In the genomic region with DNA sequence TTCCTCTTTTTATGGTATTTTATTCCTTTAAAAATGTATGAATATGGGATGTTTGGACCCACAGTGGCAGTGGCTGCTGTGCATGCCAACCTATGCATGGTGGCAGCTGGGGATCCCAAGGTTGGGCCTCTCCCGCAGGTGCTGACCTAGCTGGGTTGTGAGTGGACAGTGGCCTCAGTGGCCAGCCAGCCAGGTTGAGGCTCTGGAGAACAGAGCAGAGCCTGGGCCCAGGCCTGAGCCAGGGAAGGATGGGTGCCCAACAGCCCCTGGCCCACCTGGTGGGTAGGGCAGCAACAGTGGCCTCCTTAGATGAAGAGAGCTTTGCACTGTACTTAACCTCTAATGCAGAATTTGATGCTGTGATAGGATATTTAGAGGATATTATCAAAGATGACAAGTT, we compare ENCODE assay signal across 18 cellular contexts.
DNase-seq lines count a peak whose midpoint lies in the region; ATAC-seq, FAIRE-seq and TF ChIP-seq lines count a peak whose summit lies in the region.
"Had no signal": no experiment of that assay in that cellular context is flagged by ENCODE, and none has a peak within 500 bp of the region (broad histone marks: within the 10 kb centered on the region; RNA-seq: fewer than 3 reads in every experiment).

No MANE protein-coding gene starts in this region.

- H3K27ac ChIP-seq in A549 (peak overlapping the region; percentile 53 to 75; a peak in 4 of 6 replicates), mammary epithelial cell (ENCODE audit: insufficient read depth, low read depth, low read length) (peak overlapping the region; percentile 100), neuronal stem cell (replicated peaks; ENCODE audit: low read length) (no peak overlapping the region), PC-9 (no peak overlapping the region), Peyer's patch (no peak overlapping the region)
- H3K27ac ChIP-seq: BLaER1 treated with 17β-estradiol and CSF1 and Interleukin-3, amounts not matched to agents 10 nM and 100 nM had no signal

- TF ChIP-seq RAD21 in A549 (conservative IDR thresholded peaks at IDR 0.05 in 1 of 2, IDR thresholded peaks at IDR 0.05 in 1 of 2), result no peak

- H3K9me3 ChIP-seq in A549 (no peaks in the 10 kb centered on the region), mammary epithelial cell (replicated peaks; ENCODE audit: insufficient read depth, low read length) (no peaks in the 10 kb centered on the region), neuronal stem cell (replicated peaks in 1 of 2; ENCODE audit: control insufficient read depth in 2 of 2, insufficient read depth in 1 of 2, low read depth in 1 of 2, low read length in 2 of 2) (no peaks in the 10 kb centered on the region), PC-9 (ENCODE audit: insufficient read depth, low read depth) (no peaks in the 10 kb centered on the region; the same call in 1 of the 2 replicates), Peyer's patch (no peaks in the 10 kb centered on the region)
- H3K9me3 ChIP-seq: BLaER1 treated with 17β-estradiol and CSF1 and Interleukin-3, amounts not matched to agents 10 nM and 100 nM had no signal

- in situ Hi-C loops in mammary epithelial cell (cut with MboI; ENCODE audit: low sequenced_read_pairs in 2 of 2), result no loop called here

- no peak overlapping the region for H2BK5ac ChIP-seq in neuronal stem cell (ENCODE audit: low read length)

- no peaks in the 10 kb centered on the region for H3K79me1 ChIP-seq in neuronal stem cell (ENCODE audit: low read depth, low read length)

- intact Hi-C loops in mammary epithelial cell (cut with micrococcal nuclease), result loop anchor here (5.0 kb wide), 1 partner anchor 123 kb away; no protein-coding TSS in a partner anchor
- intact Hi-C loops in PC-9 (cut with micrococcal nuclease; ENCODE audit: unreplicated experiment), result no loop called here

- H3K79me2 ChIP-seq in mammary epithelial cell (ENCODE audit: insufficient read depth, low read length), result no peaks in the 10 kb centered on the region
- no peaks in the 10 kb centered on the region for H3K79me2 ChIP-seq in PC-9 (ENCODE audit: low read depth)

- POLR2A ChIA-PET in A549 (lab: Yijun Ruan, JAX), result no interaction called here
- POLR2A ChIA-PET in PC-9 (lab: Charles Lee; ENCODE audit: unreplicated experiment), result interaction anchor here (0.7 kb wide), 1 partner anchor 213 kb away, joined by 10 read pairs; no protein-coding TSS in a partner anchor

- no peak for TF ChIP-seq EP300 in A549 (IDR thresholded peaks at IDR 0.05)

- no peaks in the 10 kb centered on the region for H3K9me2 ChIP-seq in PC-9 (ENCODE audit: insufficient read depth)

- H3K4me1 Mint-ChIP-seq in stimulated activated effector memory CD8-positive, alpha-beta T cell treated with anti-CD3 and anti-CD28 coated beads, Interleukin-12 subunit alpha, Interleukin-12 subunit beta, amount 100 ng/mL, for 72 hours, result no peaks in the 10 kb centered on the region
- H3K4me1 Mint-ChIP-seq: B cell, GM23338 had no signal

- no peak overlapping the region for H3K4me2 ChIP-seq in A549
- peak overlapping the region; percentile 11 for H3K4me2 ChIP-seq in mammary epithelial cell (ENCODE audit: insufficient read depth, low read depth, low read length)
- H3K4me2 ChIP-seq in neuronal stem cell (ENCODE audit: insufficient read depth, low read length, poor library complexity, severe bottlenecking), result no peak overlapping the region
- no peak overlapping the region for H3K4me2 ChIP-seq in PC-9
- H3K4me2 ChIP-seq: BLaER1 treated with 17β-estradiol and CSF1 and Interleukin-3, amounts not matched to agents 10 nM and 100 nM; GM23338 had no signal

- no peak overlapping the region for H3K23ac ChIP-seq in neuronal stem cell (ENCODE audit: low read depth, low read length, poor library complexity)

- H2AK5ac ChIP-seq in neuronal stem cell (ENCODE audit: low read depth, low read length), result no peak overlapping the region

- no peak overlapping the region for H3K4me3 Mint-ChIP-seq in stimulated activated effector memory CD8-positive, alpha-beta T cell treated with anti-CD3 and anti-CD28 coated beads, Interleukin-12 subunit alpha, Interleukin-12 subunit beta, amount 100 ng/mL, for 72 hours
- H3K4me3 Mint-ChIP-seq: B cell; CD8-positive, alpha-beta T cell; GM23338; HFFc6 had no signal

- TF ChIP-seq POLR2A in A549 (IDR thresholded peaks at IDR 0.05; ENCODE audit: low read length), result no peak
- TF ChIP-seq POLR2A in Peyer's patch (IDR thresholded peaks at IDR 0.05), result no peak

- CTCF ChIA-PET in A549 (lab: Yijun Ruan, JAX), result no interaction called here
- CTCF ChIA-PET in mammary epithelial cell (lab: Charles Lee; ENCODE audit: low non-redundant PET), result no interaction called here
- CTCF ChIA-PET in PC-9 (lab: Charles Lee), result no interaction called here

- no peak overlapping the region for H2BK120ac ChIP-seq in neuronal stem cell (ENCODE audit: low read depth, low read length)

- H4K91ac ChIP-seq in neuronal stem cell (ENCODE audit: low read depth, low read length, poor library complexity), result no peak overlapping the region

- H2BK15ac ChIP-seq in neuronal stem cell (ENCODE audit: low read length), result no peak overlapping the region

- peak overlapping the region; percentile 58 for H3K9ac ChIP-seq in mammary epithelial cell (ENCODE audit: insufficient read depth, low read length)
- no peak overlapping the region for H3K9ac ChIP-seq in neuronal stem cell (ENCODE audit: low read depth, low read length, poor library complexity)
- H3K9ac ChIP-seq: BLaER1 treated with 17β-estradiol and CSF1 and Interleukin-3, amounts not matched to agents 10 nM and 100 nM had no signal

- H3K27ac Mint-ChIP-seq in stimulated activated effector memory CD8-positive, alpha-beta T cell treated with anti-CD3 and anti-CD28 coated beads, Interleukin-12 subunit alpha, Interleukin-12 subunit beta, amount 100 ng/mL, for 72 hours, result no peak overlapping the region
- H3K27ac Mint-ChIP-seq: B cell; CD8-positive, alpha-beta T cell; GM23338; HFFc6 had no signal

- H3K4me1 ChIP-seq in A549 (peaks cover 31% of the 10 kb centered on the region), mammary epithelial cell (ENCODE audit: insufficient read depth, low read length) (peaks cover 40% of the 10 kb centered on the region), neuronal stem cell (ENCODE audit: control insufficient read depth in 2 of 2, insufficient read depth in 1 of 2, low read depth in 1 of 2, low read length in 2 of 2) (no peaks in the 10 kb centered on the region), PC-9 (replicated peaks; ENCODE audit: insufficient read depth) (0 out of 2 replicates have a peak, but pooled peaks cover 8% of the 10 kb centered on the region), Peyer's patch (no peaks in the 10 kb centered on the region)
- H3K4me1 ChIP-seq: BLaER1 treated with 17β-estradiol and CSF1 and Interleukin-3, amounts not matched to agents 10 nM and 100 nM had no signal

- H3K4ac ChIP-seq in neuronal stem cell (ENCODE audit: low read length), result no peak overlapping the region

- no CpG with 5 or more reads among the region's 1 CpG for WGBS in A549 (ENCODE audit: missing lambda C conversion rate)
- 100% methylated on average over 1 of the region's 1 CpG for WGBS in mammary epithelial cell (ENCODE audit: low coverage, missing lambda C conversion rate)
- no CpG with 5 or more reads among the region's 1 CpG for WGBS in neuronal stem cell (ENCODE audit: extremely low coverage in 2 of 2, insufficient read length in 2 of 2, insufficient replicate concordance in 1 of 2), 2 donors

- H2AFZ ChIP-seq in mammary epithelial cell (ENCODE audit: low read depth, low read length) (no peak overlapping the region), neuronal stem cell (ENCODE audit: low read length) (no peak overlapping the region), PC-9 (no peak overlapping the region)

- H4K20me1 ChIP-seq in mammary epithelial cell (ENCODE audit: insufficient read depth, low read length), result no peaks in the 10 kb centered on the region
- H4K20me1 ChIP-seq in PC-9 (ENCODE audit: insufficient read depth), result no peaks in the 10 kb centered on the region
- H4K20me1 ChIP-seq: BLaER1 treated with 17β-estradiol and CSF1 and Interleukin-3, amounts not matched to agents 10 nM and 100 nM had no signal

- no peak for ATAC-seq in A549
- ATAC-seq in stimulated activated effector memory CD8-positive, alpha-beta T cell treated with anti-CD3 and anti-CD28 coated beads, Interleukin-12 subunit alpha, Interleukin-12 subunit beta, amount 100 ng/mL, for 72 hours, result peak; percentile 40
- ATAC-seq: CD8-positive, alpha-beta T cell; GM23338; HCT116 had no signal

- H3K36me3 Mint-ChIP-seq in stimulated activated effector memory CD8-positive, alpha-beta T cell treated with anti-CD3 and anti-CD28 coated beads, Interleukin-12 subunit alpha, Interleukin-12 subunit beta, amount 100 ng/mL, for 72 hours, result no peaks in the 10 kb centered on the region
- H3K36me3 Mint-ChIP-seq: CD8-positive, alpha-beta T cell had no signal

- BruUV-seq in mammary epithelial cell (replicated peaks; lab: Mats Ljungman, UMichigan) (no TSS peak), PC-9 (replicated peaks; lab: Mats Ljungman, UMichigan) (no TSS peak)

- dilution Hi-C loops in mammary epithelial cell (cut with HindIII; ENCODE audit: low sequenced_read_pairs), result no loop called here

- H3K4me3 ChIP-seq in A549, result no peak overlapping the region
- H3K4me3 ChIP-seq in mammary epithelial cell (replicated peaks in 1 of 3; ENCODE audit: insufficient read depth in 1 of 3, low read depth in 2 of 3, low read length in 3 of 3), result no peak overlapping the region
- no peak overlapping the region for H3K4me3 ChIP-seq in neuronal stem cell (ENCODE audit: low read length in 2 of 2)
- no peak overlapping the region for H3K4me3 ChIP-seq in PC-9
- H3K4me3 ChIP-seq in Peyer's patch, result no peak overlapping the region
- H3K4me3 ChIP-seq: BLaER1 treated with 17β-estradiol and CSF1 and Interleukin-3, amounts not matched to agents 10 nM and 100 nM; GM23338 had no signal

- no peak overlapping the region for H4K8ac ChIP-seq in neuronal stem cell (ENCODE audit: low read depth, low read length)

- H3K9me3 Mint-ChIP-seq in stimulated activated effector memory CD8-positive, alpha-beta T cell treated with anti-CD3 and anti-CD28 coated beads, Interleukin-12 subunit alpha, Interleukin-12 subunit beta, amount 100 ng/mL, for 72 hours, result peaks cover 2% of the 10 kb centered on the region
- H3K9me3 Mint-ChIP-seq: GM23338 had no signal

- no peaks in the 10 kb centered on the region for H3F3A ChIP-seq in PC-9 (ENCODE audit: insufficient read depth, low read depth)

- no peak overlapping the region for H2BK12ac ChIP-seq in neuronal stem cell (ENCODE audit: low read length)

- peak overlapping the region; percentile 83 for H3K18ac ChIP-seq in neuronal stem cell (ENCODE audit: low read length)

- TF ChIP-seq CTCF in A549 (IDR thresholded peaks at IDR 0.05), result no peak
- TF ChIP-seq CTCF in mammary epithelial cell (conservative IDR thresholded peaks at IDR 0.05 in 1 of 2, IDR thresholded peaks at IDR 0.05 in 1 of 2; ENCODE audit: extremely low read depth in 1 of 2, insufficient read depth in 1 of 2, low read depth in 1 of 2, low read length in 2 of 2), result no peak
- TF ChIP-seq CTCF in PC-9 (conservative IDR thresholded peaks at IDR 0.05), result no peak
- no peak for TF ChIP-seq CTCF in Peyer's patch (IDR thresholded peaks at IDR 0.05)

- no peak for FAIRE-seq in A549 (lab: Jason Lieb, UNC)

- H3K27me3 ChIP-seq in mammary epithelial cell (ENCODE audit: insufficient read depth, low read length), result no peaks in the 10 kb centered on the region
- H3K27me3 ChIP-seq in neuronal stem cell (ENCODE audit: control insufficient read depth in 3 of 3, insufficient read depth in 3 of 3, low read depth in 1 of 3, low read length in 3 of 3), result no peaks in the 10 kb centered on the region
- no peaks in the 10 kb centered on the region for H3K27me3 ChIP-seq in PC-9 (ENCODE audit: insufficient read depth, low read depth)
- H3K27me3 ChIP-seq in Peyer's patch, result no peaks in the 10 kb centered on the region
- H3K27me3 ChIP-seq: BLaER1 treated with 17β-estradiol and CSF1 and Interleukin-3, amounts not matched to agents 10 nM and 100 nM had no signal

- peak overlapping the region; percentile 84 for H3K14ac ChIP-seq in neuronal stem cell (ENCODE audit: low read length)

- no peaks in the 10 kb centered on the region for H3K36me3 ChIP-seq in mammary epithelial cell (ENCODE audit: insufficient read depth, low read length)
- H3K36me3 ChIP-seq in neuronal stem cell (replicated peaks in 1 of 2; ENCODE audit: control insufficient read depth in 2 of 2, insufficient read depth in 2 of 2, low read length in 2 of 2), result no peaks in the 10 kb centered on the region
- no peaks in the 10 kb centered on the region for H3K36me3 ChIP-seq in PC-9 (ENCODE audit: low read depth)
- no peaks in the 10 kb centered on the region for H3K36me3 ChIP-seq in Peyer's patch
- H3K36me3 ChIP-seq: BLaER1 treated with 17β-estradiol and CSF1 and Interleukin-3, amounts not matched to agents 10 nM and 100 nM had no signal

- DNase-seq in A549 (ENCODE audit: low read depth in 1 of 2, low spot score in 1 of 2) (no peak), mammary epithelial cell (no peak), neuronal stem cell (ENCODE audit: low spot score) (no peak), PC-9 (no peak), NCI-H2227 treated with DMSO at 0.1 percent for 48 hours (lab: John Stamatoyannopoulos, UW) (no peak), Peyer's patch (no peak)
- DNase-seq in stimulated activated effector memory CD8-positive, alpha-beta T cell treated with anti-CD3 and anti-CD28 coated beads, Interleukin-12 subunit alpha, Interleukin-12 subunit beta, amount 100 ng/mL, for 72 hours (ENCODE audit: low spot score in 2 of 2), result no peak
- DNase-seq in activated CD4-positive, alpha-beta T cell treated with anti-CD3 and anti-CD28 coated beads, Interleukin-2, amount 50 U/mL, for 1 hour, result no peak
- DNase-seq: 8988T; Calu3; CD8-positive, alpha-beta T cell; DMS79 treated with DMSO at 0.1 percent for 48 hours; GF-D8; HFFc6 had no signal

Comparison
In these comparisons a context has a peak if more than half of its experiments do, and no peak if none do; other contexts are left out.
1. H3K27ac ChIP-seq: peak in A549 (2 of 2) and mammary epithelial cell (single experiment); none in neuronal stem cell (single experiment), PC-9 (single experiment) and Peyer's patch (0 of 4).